In the genomic region with DNA sequence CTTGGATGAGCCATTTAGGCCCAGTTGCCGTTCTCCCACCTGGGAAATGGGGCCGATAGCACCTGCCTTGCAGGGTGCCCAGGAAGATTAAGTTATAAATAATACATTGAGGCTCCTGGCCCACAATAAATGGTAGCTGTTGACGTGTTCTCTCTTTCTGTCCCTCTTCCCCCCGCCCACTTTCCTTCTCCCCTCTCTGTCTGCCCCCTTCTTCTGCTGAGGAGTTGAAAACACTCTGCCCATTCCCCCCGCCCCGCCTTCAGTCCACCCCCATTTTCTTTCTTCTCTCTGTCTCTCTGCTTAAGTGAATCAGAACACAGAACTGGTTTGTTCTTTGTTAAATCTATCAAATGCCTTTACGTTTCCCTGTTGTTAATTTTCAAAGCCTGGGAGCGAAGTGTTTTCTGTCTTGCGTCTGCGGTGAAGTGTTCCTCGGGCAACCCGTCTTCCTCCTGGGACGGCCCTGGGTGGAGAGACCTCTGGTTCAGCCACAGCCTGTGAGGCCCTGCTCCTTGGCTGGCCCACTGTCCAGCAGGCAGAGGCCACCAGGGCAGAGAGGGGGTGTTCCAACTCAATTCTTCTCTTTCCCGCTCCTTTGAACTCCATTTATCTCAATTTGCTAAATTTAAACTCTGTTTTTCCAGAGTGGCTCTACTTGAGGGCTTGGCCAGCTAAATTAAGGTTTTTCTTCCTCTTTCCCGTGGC, we compare ENCODE assay signal across 14 cellular contexts. TPM values are rescaled to one million over a fixed set of nuclear protein-coding genes. Genes with fewer than 3 reads are reported as not detected.
DNase-seq lines count a peak whose midpoint lies in the region; ATAC-seq and TF ChIP-seq lines count a peak whose summit lies in the region.
"Had no signal": no experiment of that assay in that cellular context is flagged by ENCODE, and none has a peak within 500 bp of the region (broad histone marks: within the 10 kb centered on the region; RNA-seq: fewer than 3 reads in every experiment).

No MANE protein-coding gene starts in this region.

- 76 to 88% methylated on average over 11 to 12 of the region's 15 CpGs for WGBS in mesodermal cell (ENCODE audit: insufficient coverage in 2 of 2), 2 experiments
- WGBS in stomach, 5 donors: 68 to 76% (median 73%) methylated on average over 14 to 15 of the region's 15 CpGs
- WGBS in upper lobe of left lung, 2 donors: 70 to 79% methylated on average over 15 of the region's 15 CpGs

- no peak overlapping the region for H3K27ac Mint-ChIP-seq in activated naive CD4-positive, alpha-beta T cell treated with anti-CD3 and anti-CD28 coated beads, Interleukin-2, amount 10 ng/mL, durations not matched to agents 7 days and 5 days
- peak overlapping the region; percentile 45 for H3K27ac Mint-ChIP-seq in activated naive CD8-positive, alpha-beta T cell treated with anti-CD3 and anti-CD28 coated beads, Interleukin-2, amount 50 U/mL, for 24 hours
- H3K27ac Mint-ChIP-seq: activated CD4-positive, alpha-beta memory T cell treated with anti-CD3 and anti-CD28 coated beads, Interleukin-2, amount 10 ng/mL, durations not matched to agents 7 days and 5 days had no signal

- H3K27ac ChIP-seq in mesodermal cell (ENCODE audit: low read depth, low read length, severe bottlenecking) (peak overlapping the region; percentile 61), stomach (peak overlapping the region; percentile 48 to 83 (median 82)), upper lobe of left lung (peak overlapping the region in 2 of 4 donors; percentile 27 to 43)
- H3K27ac ChIP-seq: ascending aorta had no signal

- TF ChIP-seq CTCF in stomach (IDR thresholded peaks at IDR 0.05) (no peak), upper lobe of left lung (IDR thresholded peaks at IDR 0.05) (no peak)

- H3K4me1 Mint-ChIP-seq in activated naive CD4-positive, alpha-beta T cell treated with anti-CD3 and anti-CD28 coated beads, Interleukin-2, amount 10 ng/mL, durations not matched to agents 7 days and 5 days: peaks cover 63% of the 10 kb centered on the region
- peaks cover 67% of the 10 kb centered on the region for H3K4me1 Mint-ChIP-seq in activated naive CD8-positive, alpha-beta T cell treated with anti-CD3 and anti-CD28 coated beads, Interleukin-2, amount 50 U/mL, for 24 hours

- H3K36me3 ChIP-seq in mesodermal cell (ENCODE audit: control insufficient read depth, insufficient read depth, low read length) (no peaks in the 10 kb centered on the region), stomach (peaks cover 0 to 15% (median 3%) of the 10 kb centered on the region in 4 donors), upper lobe of left lung (peaks cover 0 to 7% (median 0%) of the 10 kb centered on the region in 4 donors)

- no peak overlapping the region for H3K4me3 Mint-ChIP-seq in activated naive CD4-positive, alpha-beta T cell treated with anti-CD3 and anti-CD28 coated beads, Interleukin-2, amount 10 ng/mL, durations not matched to agents 7 days and 5 days
- peak overlapping the region; percentile 10 for H3K4me3 Mint-ChIP-seq in activated naive CD8-positive, alpha-beta T cell treated with anti-CD3 and anti-CD28 coated beads, Interleukin-2, amount 50 U/mL, for 24 hours
- H3K4me3 Mint-ChIP-seq: activated CD4-positive, alpha-beta memory T cell treated with anti-CD3 and anti-CD28 coated beads, Interleukin-2, amount 10 ng/mL, durations not matched to agents 7 days and 5 days had no signal

- H3K27me3 ChIP-seq in stomach: no peaks in the 10 kb centered on the region
- H3K27me3 ChIP-seq in upper lobe of left lung: no peaks in the 10 kb centered on the region
- H3K27me3 ChIP-seq: ascending aorta had no signal

- TF ChIP-seq POLR2A in stomach (IDR thresholded peaks at IDR 0.05): no peak
- no peak for TF ChIP-seq POLR2A in upper lobe of left lung (IDR thresholded peaks at IDR 0.05)

- CTCF ChIA-PET in activated naive CD4-positive, alpha-beta T cell treated with anti-CD3 and anti-CD28 coated beads, Interleukin-2, amount 10 ng/mL, durations not matched to agents 7 days and 5 days (lab: Charles Lee): no interaction called here

- peaks cover 29% of the 10 kb centered on the region for H3K27me3 Mint-ChIP-seq in activated naive CD4-positive, alpha-beta T cell treated with anti-CD3 and anti-CD28 coated beads, Interleukin-2, amount 10 ng/mL, durations not matched to agents 7 days and 5 days
- H3K27me3 Mint-ChIP-seq in activated naive CD8-positive, alpha-beta T cell treated with anti-CD3 and anti-CD28 coated beads, Interleukin-2, amount 50 U/mL, for 24 hours: peaks cover 6% of the 10 kb centered on the region

- peak; percentile 29 for DNase-seq in activated naive CD4-positive, alpha-beta T cell treated with anti-CD3 and anti-CD28 coated beads, Interleukin-2, amount 50 U/mL, for 16 hours
- DNase-seq in activated naive CD4-positive, alpha-beta T cell treated with anti-CD3 and anti-CD28 coated beads, Interleukin-2, amount 10 ng/mL, durations not matched to agents 7 days and 5 days: no peak
- DNase-seq in activated naive CD8-positive, alpha-beta T cell treated with anti-CD3 and anti-CD28 coated beads, Interleukin-2, amount 50 U/mL, for 24 hours: no peak
- DNase-seq in stomach (no peak), glomerular visceral epithelial cell (ENCODE audit: extremely low spot score) (no peak), NCI-H1417 (lab: John Stamatoyannopoulos, UW) (no peak), upper lobe of left lung (no peak)
- DNase-seq: activated CD4-positive, alpha-beta memory T cell treated with anti-CD3 and anti-CD28 coated beads, Interleukin-2, amount 10 ng/mL, durations not matched to agents 7 days and 5 days; EL; NCI-H187; SW 1271 had no signal

- no peak for ATAC-seq in activated naive CD8-positive, alpha-beta T cell treated with anti-CD3 and anti-CD28 coated beads, Interleukin-2, amount 50 U/mL, for 24 hours
- ATAC-seq in upper lobe of left lung (ENCODE audit: low FRiP score in 2 of 2): no peak

- TF ChIP-seq EP300 in stomach (IDR thresholded peaks at IDR 0.05): no peak
- no peak for TF ChIP-seq EP300 in upper lobe of left lung (IDR thresholded peaks at IDR 0.05)

- H3K4me1 ChIP-seq in mesodermal cell (ENCODE audit: control insufficient read depth, insufficient read depth, low read length, poor library complexity, severe bottlenecking) (peaks cover 20% of the 10 kb centered on the region), stomach (peaks cover 60 to 76% (median 68%) of the 10 kb centered on the region in 4 donors), upper lobe of left lung (peaks cover 2 to 29% (median 14%) of the 10 kb centered on the region in 4 donors)

- H3K36me3 Mint-ChIP-seq in activated naive CD4-positive, alpha-beta T cell treated with anti-CD3 and anti-CD28 coated beads, Interleukin-2, amount 10 ng/mL, durations not matched to agents 7 days and 5 days: peaks cover 50% of the 10 kb centered on the region
- H3K36me3 Mint-ChIP-seq in activated naive CD8-positive, alpha-beta T cell treated with anti-CD3 and anti-CD28 coated beads, Interleukin-2, amount 50 U/mL, for 24 hours (ENCODE audit: low read depth): no peaks in the 10 kb centered on the region

- H3K9me3 ChIP-seq in mesodermal cell (ENCODE audit: control insufficient read depth, low read length) (no peaks in the 10 kb centered on the region), stomach (no peaks in the 10 kb centered on the region), upper lobe of left lung (no peaks in the 10 kb centered on the region)
- H3K9me3 ChIP-seq: ascending aorta had no signal

- intact Hi-C loops in stomach (cut with DNase I; ENCODE audit: low total_unique reads): no loop called here

- H3K4me3 ChIP-seq in mesodermal cell (ENCODE audit: extremely low read depth, insufficient read depth, low read length, poor library complexity, severe bottlenecking) (no peak overlapping the region), stomach (no peak overlapping the region), upper lobe of left lung (no peak overlapping the region)
- H3K4me3 ChIP-seq: ascending aorta, lung had no signal

- H3K9me3 Mint-ChIP-seq in activated naive CD4-positive, alpha-beta T cell treated with anti-CD3 and anti-CD28 coated beads, Interleukin-2, amount 10 ng/mL, durations not matched to agents 7 days and 5 days: no peaks in the 10 kb centered on the region
- no peaks in the 10 kb centered on the region for H3K9me3 Mint-ChIP-seq in activated naive CD8-positive, alpha-beta T cell treated with anti-CD3 and anti-CD28 coated beads, Interleukin-2, amount 50 U/mL, for 24 hours
- H3K9me3 Mint-ChIP-seq: activated CD4-positive, alpha-beta memory T cell treated with anti-CD3 and anti-CD28 coated beads, Interleukin-2, amount 10 ng/mL, durations not matched to agents 7 days and 5 days had no signal

RNA-seq across cellular contexts. Expression of a gene that starts 29.3 kb away (rescaled TPM):
- 96.7 TPM for polyA plus RNA-seq in mesodermal cell (2013, experiment 1 of 2)
- polyA plus RNA-seq in mesodermal cell (2013, experiment 2 of 2): 83.5 TPM
- total RNA-seq in stomach (10 to 100 TPM in 4 of 5 donors, 1 to 10 TPM in 1; 1.7 to 81.1 (median 18.3) TPM), upper lobe of left lung (10 to 100 TPM; 22.0 to 91.1 (median 60.5) TPM)
- polyA plus RNA-seq in stomach: 10 to 100 TPM in 2 of 3 donors, 1 to 10 TPM in 1; 9.5 to 29.4 (median 21.7) TPM

RNA-seq across cellular contexts. Expression of a gene that starts 49.1 kb away (rescaled TPM):
- 54.2 TPM for polyA plus RNA-seq in mesodermal cell (2013, experiment 1 of 2)
- 46.8 TPM for polyA plus RNA-seq in mesodermal cell (2013, experiment 2 of 2)
- total RNA-seq in stomach (100 to 1,000 TPM in 3 of 5 donors, 10 to 100 TPM in 2; 39.3 to 301 (median 107) TPM), upper lobe of left lung (10 to 100 TPM; 43.2 to 80.7 (median 53.6) TPM)
- polyA plus RNA-seq in stomach: 10 to 100 TPM; 41.1 to 52.4 (median 49.5) TPM
